In the genomic region with DNA sequence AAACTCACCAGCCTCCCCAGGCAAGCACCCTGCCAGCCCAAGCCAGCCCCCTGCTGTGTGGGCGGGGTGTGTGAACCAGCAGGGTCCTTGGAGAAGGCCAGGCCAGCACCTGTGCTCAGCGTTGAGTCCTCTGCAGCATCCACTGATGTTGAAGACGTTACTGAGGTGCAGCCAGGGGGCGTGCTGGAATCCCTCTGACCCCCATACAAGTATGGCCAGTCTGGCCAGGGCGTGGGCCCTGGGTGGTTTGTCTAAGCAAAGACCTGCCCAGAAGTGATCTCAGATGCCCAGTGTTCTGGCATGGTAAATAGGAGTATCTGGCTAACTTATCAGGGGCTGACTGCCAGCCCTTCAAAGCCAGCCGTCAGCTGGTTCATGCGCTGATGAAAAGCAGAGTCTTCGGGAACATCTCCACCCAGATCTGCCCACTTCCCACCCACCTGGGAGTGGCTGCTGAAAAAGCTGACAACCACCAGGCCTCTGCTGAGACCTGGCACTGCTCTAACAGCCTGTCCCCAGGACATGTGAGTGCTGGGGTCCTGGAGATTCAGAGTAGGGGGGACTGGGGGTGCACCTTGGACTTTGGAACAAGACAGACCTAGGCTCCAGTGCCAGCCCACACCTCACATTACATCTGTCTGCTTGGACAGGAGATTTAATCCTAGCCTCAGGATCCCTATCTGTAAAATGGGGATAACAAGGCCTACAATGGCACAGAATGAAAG, we compare ENCODE assay signal across 8 cellular contexts. TPM values are rescaled to one million over a fixed set of nuclear protein-coding genes. Genes with fewer than 3 reads are reported as not detected.
DNase-seq lines count a peak whose midpoint lies in the region; ATAC-seq and TF ChIP-seq lines count a peak whose summit lies in the region.

No MANE protein-coding gene starts in this region.

- H3K36me3 ChIP-seq in mucosa of descending colon (ENCODE audit: low read depth): no peaks in the 10 kb centered on the region

- no peak for TF ChIP-seq CTCF in coronary artery (IDR thresholded peaks at IDR 0.05)
- TF ChIP-seq CTCF in mucosa of descending colon (IDR thresholded peaks at IDR 0.05): peak; percentile 13

- H3K4me3 ChIP-seq in coronary artery: peak overlapping the region; percentile 17
- H3K4me3 ChIP-seq in mucosa of descending colon: no peak overlapping the region

- peak overlapping the region; percentile 92 to 96 for H3K27ac ChIP-seq in coronary artery

- peaks cover 48% of the 10 kb centered on the region for H3K4me1 ChIP-seq in mucosa of descending colon (ENCODE audit: low read depth)

- intact Hi-C loops in mucosa of descending colon (cut with DNase I, micrococcal nuclease): no loop called here

- DNase-seq in A172 (ENCODE audit: low spot score) (peak; percentile 63), NCI-H446 treated with DMSO at 0.1 percent for 48 hours (lab: John Stamatoyannopoulos, UW) (peak; percentile 15), coronary artery (ENCODE audit: low spot score) (no peak), mucosa of descending colon (peak; percentile 83 to 86 (median 83)), occipital lobe (lab: John Stamatoyannopoulos, UW) (no peak)

- ATAC-seq in mucosa of descending colon (peak; percentile 73), GM21447 (IDR thresholded peaks at IDR 0.05; ENCODE audit: unreplicated experiment) (no peak), HG03025 (IDR thresholded peaks at IDR 0.05; ENCODE audit: low FRiP score, unreplicated experiment) (no peak), GM21367 (IDR thresholded peaks at IDR 0.05; ENCODE audit: unreplicated experiment) (no peak)

- no peaks in the 10 kb centered on the region for H3K9me3 ChIP-seq in mucosa of descending colon

RNA-seq across cellular contexts. Expression of a gene that starts 41.1 kb away (rescaled TPM):
- 146 and 148 TPM in 2 replicates for total RNA-seq in A172 (2014; rRNA removed; shearing (Covaris generic))
- total RNA-seq in mucosa of descending colon (100 to 1,000 TPM in 2 of 3 donors, 10 to 100 TPM in 1; 93.7 to 607 (median 128) TPM), occipital lobe (12.2 TPM)

Comparison
In these comparisons a context has a peak if more than half of its experiments do, and no peak if none do; other contexts are left out.
1. DNase-seq: peak in A172 (single experiment), NCI-H446 treated with DMSO at 0.1 percent for 48 hours (single experiment) and mucosa of descending colon (3 of 3); none in coronary artery (single experiment) and occipital lobe (single experiment).